ENCODE assay signal across 20 cellular contexts in genomic region chr3:4637265-4637664, GRCh38.
DNase-seq lines count a peak whose midpoint lies in the region; ATAC-seq and TF ChIP-seq lines count a peak whose summit lies in the region.
"Had no signal": no experiment of that assay in that cellular context is flagged by ENCODE, and none has a peak within 500 bp of the region (broad histone marks: within the 10 kb centered on the region; RNA-seq: fewer than 3 reads in every experiment).

No MANE protein-coding gene starts in this region.

- H3K36me3 ChIP-seq in lower lobe of right lung (peaks cover 35% of the 10 kb centered on the region), thyroid gland (peaks cover 0 to 2% of the 10 kb centered on the region in 2 donors)

- POLR2A ChIA-PET in activated B cell treated with CpG ODN at 0.5 μM for 24 hours (lab: Charles Lee), result interaction anchor here (0.6 kb wide), 1 partner anchor 287 kb away, joined by 4 read pairs; no protein-coding TSS in a partner anchor

- peaks cover 63% of the 10 kb centered on the region for H3K36me3 Mint-ChIP-seq in activated B cell treated with CpG ODN at 0.5 μM for 24 hours (ENCODE audit: low read depth)

- no peaks in the 10 kb centered on the region for H3K27me3 Mint-ChIP-seq in activated B cell treated with CpG ODN at 0.5 μM for 24 hours
- H3K27me3 Mint-ChIP-seq: B cell; CD4-positive, alpha-beta T cell had no signal

- H3K27me3 ChIP-seq in lower lobe of right lung (ENCODE audit: low read depth) (no peaks in the 10 kb centered on the region), thyroid gland (no peaks in the 10 kb centered on the region)
- H3K27me3 ChIP-seq: BLaER1 treated with 17β-estradiol and CSF1 and Interleukin-3, amounts not matched to agents 10 nM and 100 nM had no signal

- no peak for ATAC-seq in activated B cell treated with CpG ODN at 0.5 μM for 24 hours (ENCODE audit: low read depth)
- peak; percentile 8 to 23 for ATAC-seq in lower lobe of right lung
- no peak for ATAC-seq in GM21619 (IDR thresholded peaks at IDR 0.05; ENCODE audit: unreplicated experiment)
- ATAC-seq in HG03045 (IDR thresholded peaks at IDR 0.05; ENCODE audit: unreplicated experiment), result no peak
- ATAC-seq: A549; CD8-positive, alpha-beta T cell; GM12878 had no signal

- H3K4me1 Mint-ChIP-seq in activated B cell treated with CpG ODN at 0.5 μM for 24 hours, result peaks cover 6% of the 10 kb centered on the region

- TF ChIP-seq POLR2A in thyroid gland (IDR thresholded peaks at IDR 0.05), result peak in 1 of 2 donors; percentile 30

- no peak overlapping the region for H3K4me3 Mint-ChIP-seq in activated B cell treated with CpG ODN at 0.5 μM for 24 hours
- H3K4me3 Mint-ChIP-seq: B cell; CD4-positive, alpha-beta T cell; CD8-positive, alpha-beta T cell had no signal

- H3K9me3 Mint-ChIP-seq in activated B cell treated with CpG ODN at 0.5 μM for 24 hours, result no peaks in the 10 kb centered on the region
- H3K9me3 Mint-ChIP-seq: CD4-positive, alpha-beta T cell; CD8-positive, alpha-beta T cell had no signal

- CTCF ChIA-PET in activated B cell treated with CpG ODN at 0.5 μM for 24 hours (lab: Charles Lee), result interaction anchor here (0.5 to 6.3 kb wide), 3 partner anchors 9 to 295 kb away, joined by 3 to 149 read pairs (median 4); no protein-coding TSS in a partner anchor

- H3K4me1 ChIP-seq in lower lobe of right lung, result no peaks in the 10 kb centered on the region
- peaks cover 32 to 48% of the 10 kb centered on the region in 2 donors for H3K4me1 ChIP-seq in thyroid gland
- H3K4me1 ChIP-seq: A549, Caco-2 had no signal

- H3K9me3 ChIP-seq in lower lobe of right lung (no peaks in the 10 kb centered on the region), thyroid gland (no peaks in the 10 kb centered on the region)
- H3K9me3 ChIP-seq: A549; BLaER1 treated with 17β-estradiol and CSF1 and Interleukin-3, amounts not matched to agents 10 nM and 100 nM; Caco-2 had no signal

- H3K27ac Mint-ChIP-seq in activated B cell treated with CpG ODN at 0.5 μM for 24 hours, result peak overlapping the region; percentile 3
- H3K27ac Mint-ChIP-seq: B cell; CD4-positive, alpha-beta T cell; CD8-positive, alpha-beta T cell had no signal

- 23 to 38% methylated on average over 2 of the region's 2 CpGs for WGBS in thyroid gland, 2 donors

- no peak overlapping the region for H3K27ac ChIP-seq in lower lobe of right lung
- peak overlapping the region; percentile 45 to 74 (median 48) for H3K27ac ChIP-seq in thyroid gland
- H3K27ac ChIP-seq: 22Rv1; A549; BLaER1 treated with 17β-estradiol and CSF1 and Interleukin-3, amounts not matched to agents 10 nM and 100 nM; C4-2B had no signal

- TF ChIP-seq CTCF in activated B cell treated with CpG ODN at 0.5 μM for 24 hours (IDR thresholded peaks at IDR 0.05) (no peak), lower lobe of right lung (IDR thresholded peaks at IDR 0.05) (no peak), thyroid gland (IDR thresholded peaks at IDR 0.05) (no peak)

- intact Hi-C loops in activated B cell treated with CpG ODN at 0.5 μM for 24 hours (cut with micrococcal nuclease), result no loop called here
- intact Hi-C loops in lower lobe of right lung (cut with DNase I), result loop anchor here (10.0 kb wide), 1 partner anchor 282 kb away; no protein-coding TSS in a partner anchor
- intact Hi-C loops in thyroid gland (cut with DNase I), result loop anchor here (5.0 to 10.0 kb wide), 2 partner anchors 172 to 280 kb away; partner anchors contain the start of gene SUMF1

- no peak overlapping the region for H3K4me3 ChIP-seq in lower lobe of right lung
- no peak overlapping the region for H3K4me3 ChIP-seq in thyroid gland (replicated peaks in 1 of 3)
- H3K4me3 ChIP-seq: A549; BLaER1 treated with 17β-estradiol and CSF1 and Interleukin-3, amounts not matched to agents 10 nM and 100 nM; GM12878 had no signal

- DNase-seq in DMS79 treated with DMSO at 0.1 percent for 48 hours (lab: John Stamatoyannopoulos, UW), result peak; percentile 2
- DNase-seq in DMS79 (lab: John Stamatoyannopoulos, UW), result no peak
- no peak for DNase-seq in activated B cell treated with CpG ODN at 0.5 μM for 24 hours
- DNase-seq in lower lobe of right lung, result no peak
- DNase-seq in thyroid gland, result peak; percentile 52
- DNase-seq in activated T-cell treated with anti-CD3 and anti-CD28 coated beads for 4 hours, result no peak
- DNase-seq: AML-193; Caco-2; Calu3; CD4-positive, alpha-beta T cell; CD8-positive, alpha-beta T cell; GF-D8 had no signal

Comparison
In these comparisons a context has a peak if more than half of its experiments do, and no peak if none do; other contexts are left out.
1. DNase-seq: peak in DMS79 treated with DMSO at 0.1 percent for 48 hours (single experiment) and thyroid gland (2 of 2); none in DMS79 (single experiment), activated B cell treated with CpG ODN at 0.5 μM for 24 hours (single experiment), lower lobe of right lung (single experiment) and activated T-cell treated with anti-CD3 and anti-CD28 coated beads for 4 hours (single experiment).
2. ATAC-seq: peak in lower lobe of right lung (2 of 2); none in activated B cell treated with CpG ODN at 0.5 μM for 24 hours (single experiment), GM21619 (single experiment) and HG03045 (single experiment).